ENCODE assay signal across 1 cellular context in genomic region chr10:24214762-24215161, GRCh38.
TF ChIP-seq lines count a peak whose summit lies in the region.

No MANE protein-coding gene starts in this region.

TF ChIP-seq in Ishikawa, 13 proteins besides CTCF, POLR2A, EP300 and RAD21 (continued from another document):
- no peak for TF ChIP-seq REST (IDR thresholded peaks at IDR 0.05; ENCODE audit: low read depth)
